ENCODE assay signal across 14 cellular contexts in the genomic region with DNA sequence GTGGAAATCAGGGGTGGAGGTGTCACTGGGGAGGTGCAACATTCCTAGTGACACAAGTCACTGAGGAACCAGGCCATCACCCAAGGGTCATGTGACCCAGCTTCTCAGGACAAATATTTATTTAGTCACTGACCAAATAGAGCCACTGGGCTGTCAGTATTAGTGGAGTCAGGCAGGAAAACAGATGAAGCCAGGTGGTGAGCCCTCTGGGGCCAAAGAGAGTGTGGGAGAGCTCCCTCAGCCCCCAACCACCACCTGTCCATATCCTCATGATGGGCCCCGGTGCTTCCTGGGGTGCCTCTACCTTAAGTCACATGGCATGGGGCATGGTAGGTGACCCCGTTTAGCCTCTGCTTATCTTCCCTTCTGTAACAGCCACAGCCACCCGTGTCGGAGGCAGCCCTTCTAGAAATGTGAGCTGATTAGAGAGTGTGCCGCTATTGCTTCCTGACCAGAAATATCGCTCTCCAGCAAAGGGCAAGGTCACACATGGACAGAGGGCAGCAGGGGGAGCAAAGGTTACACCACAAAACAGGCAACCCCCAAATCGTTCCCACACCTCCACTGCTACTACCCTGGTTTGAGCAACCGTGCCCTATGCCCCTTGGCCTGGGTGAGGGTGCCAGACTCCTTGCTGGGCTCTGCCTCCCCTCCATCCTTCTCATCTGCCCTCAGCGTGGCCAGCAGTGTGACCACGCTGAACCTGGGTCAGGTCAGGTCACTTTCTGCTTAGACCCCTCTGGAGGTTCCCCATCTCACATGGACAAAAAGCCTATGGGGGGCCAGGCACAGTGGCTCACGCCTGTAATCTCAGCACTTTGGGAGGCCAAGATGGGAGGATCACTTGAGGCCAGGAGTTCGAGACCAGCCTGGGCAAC. TPM values are rescaled to one million over a fixed set of nuclear protein-coding genes. Genes with fewer than 3 reads are reported as not detected.
A peak's percentile ranks its signal among the peaks of the same experiment; 100 is the strongest.
DNase-seq lines count a peak whose midpoint lies in the region; TF ChIP-seq lines count a peak whose summit lies in the region.
"Had no signal": no experiment of that assay in that cellular context is flagged by ENCODE, and none has a peak within 500 bp of the region (broad histone marks: within the 10 kb centered on the region; RNA-seq: fewer than 3 reads in every experiment).

No MANE protein-coding gene starts in this region.

- peak; percentile 37 for DNase-seq in NCI-H2029 (lab: John Stamatoyannopoulos, UW)
- no peak for DNase-seq in NCI-H2029 treated with DMSO at 0.1 percent for 48 hours (lab: John Stamatoyannopoulos, UW)
- DNase-seq in NCI-H1092 (lab: John Stamatoyannopoulos, UW): peak; percentile 10
- no peak for DNase-seq in epithelial cell of prostate (ENCODE audit: low read depth, low spot score)
- peak; percentile 19 for DNase-seq in progenitor cell of endocrine pancreas (ENCODE audit: low spot score, unreplicated experiment)
- no peak for DNase-seq in foreskin melanocyte
- no peak for DNase-seq in inferior parietal cortex (ENCODE audit: extremely low spot score)
- no peak for DNase-seq in cortex of kidney (lab: John Stamatoyannopoulos, UW)
- DNase-seq: activated CD4-positive, CD25-positive, alpha-beta regulatory T cell; cerebellar nuclear complex; DMS79 treated with DMSO at 0.1 percent for 48 hours; HFFc6; Karpas-422; NCI-H345 had no signal

- peaks cover 3% of the 10 kb centered on the region for H3K36me3 Mint-ChIP-seq in progenitor cell of endocrine pancreas (ENCODE audit: insufficient read depth)

- peaks cover 3% of the 10 kb centered on the region for H3K9me3 Mint-ChIP-seq in progenitor cell of endocrine pancreas (ENCODE audit: low read depth)

- H3K27ac ChIP-seq in epithelial cell of prostate: peak overlapping the region; percentile 17

- H3K27me3 Mint-ChIP-seq in progenitor cell of endocrine pancreas: no peaks in the 10 kb centered on the region

- H3K4me3 Mint-ChIP-seq in progenitor cell of endocrine pancreas (ENCODE audit: low read depth): no peak overlapping the region
- H3K4me3 Mint-ChIP-seq: HFFc6 had no signal

- peak overlapping the region; percentile 91 for H3K27ac Mint-ChIP-seq in progenitor cell of endocrine pancreas
- H3K27ac Mint-ChIP-seq: HFFc6 had no signal

- H3K4me1 Mint-ChIP-seq in progenitor cell of endocrine pancreas (ENCODE audit: low read depth): peaks cover 17% of the 10 kb centered on the region

- no peak for TF ChIP-seq CTCF in progenitor cell of endocrine pancreas (IDR thresholded peaks at IDR 0.05; ENCODE audit: unreplicated experiment)

RNA-seq across cellular contexts. Expression of a gene that starts 8.6 kb away (rescaled TPM):
- 36.5 and 43.2 TPM in 2 replicates for total RNA-seq in progenitor cell of endocrine pancreas

Comparison
In these comparisons a context has a peak if more than half of its experiments do, and no peak if none do; other contexts are left out.
1. DNase-seq: peak in NCI-H2029 (single experiment), NCI-H1092 (single experiment) and progenitor cell of endocrine pancreas (single experiment); none in NCI-H2029 treated with DMSO at 0.1 percent for 48 hours (single experiment), epithelial cell of prostate (single experiment), foreskin melanocyte (single experiment), inferior parietal cortex (single experiment) and cortex of kidney (single experiment).